Comparison of ENCODE assay signal across 9 cellular contexts in the genomic region with DNA sequence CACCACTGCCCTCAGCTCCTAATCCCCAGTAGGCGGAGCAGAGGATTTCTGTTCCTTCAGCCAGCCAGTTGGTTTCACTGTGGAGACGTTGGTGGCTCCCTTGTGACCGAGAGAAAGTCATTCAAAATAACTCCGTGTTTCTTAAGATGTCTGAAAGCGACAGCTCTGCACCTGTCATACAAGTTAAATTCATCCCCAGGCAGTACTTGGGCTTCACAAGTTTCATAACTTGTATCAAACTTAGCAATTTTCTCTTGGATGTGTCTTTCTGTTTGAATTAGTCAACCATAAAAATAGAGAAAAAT. TPM values are rescaled to one million over a fixed set of nuclear protein-coding genes. Genes with fewer than 3 reads are reported as not detected.
DNase-seq lines count a peak whose midpoint lies in the region; ATAC-seq and TF ChIP-seq lines count a peak whose summit lies in the region.
"Had no signal": no experiment of that assay in that cellular context is flagged by ENCODE, and none has a peak within 500 bp of the region (broad histone marks: within the 10 kb centered on the region; RNA-seq: fewer than 3 reads in every experiment).

No MANE protein-coding gene starts in this region.

- ATAC-seq in GM21576 (IDR thresholded peaks at IDR 0.05; ENCODE audit: unreplicated experiment) = peak; percentile 37

- H3K27ac ChIP-seq in Karpas-422 (ENCODE audit: low read length) (peak overlapping the region; percentile 2; the same call in 1 of the 2 replicates), fibroblast of lung (ENCODE audit: insufficient read depth, low read length) (no peak overlapping the region), spleen (peak overlapping the region in 5 of 8 donors; percentile 83 to 89 (median 86))

- peak overlapping the region; percentile 97 for H3K4me2 ChIP-seq in Karpas-422 (ENCODE audit: low read depth, low read length, poor library complexity, severe bottlenecking)
- H3K4me2 ChIP-seq in fibroblast of lung (ENCODE audit: extremely low read depth, insufficient read depth, low read length) = peak overlapping the region; percentile 72

- H3K27me3 ChIP-seq in Karpas-422 (ENCODE audit: low read length) = no peaks in the 10 kb centered on the region
- H3K27me3 ChIP-seq in fibroblast of lung (ENCODE audit: control insufficient read depth, insufficient read depth, low read length) = no peaks in the 10 kb centered on the region
- peaks cover 4 to 73% (median 31%) of the 10 kb centered on the region in 7 donors for H3K27me3 ChIP-seq in spleen (replicated peaks in 1 of 7)
- H3K27me3 ChIP-seq in MG63 = no peaks in the 10 kb centered on the region

- no peaks in the 10 kb centered on the region for H3K9me3 ChIP-seq in Karpas-422 (ENCODE audit: low read length)
- no peaks in the 10 kb centered on the region for H3K9me3 ChIP-seq in fibroblast of lung (ENCODE audit: control insufficient read depth, insufficient read depth, low read depth, low read length)
- no peaks in the 10 kb centered on the region for H3K9me3 ChIP-seq in spleen
- no peaks in the 10 kb centered on the region for H3K9me3 ChIP-seq in MG63

- 8 to 13% (median 10%) methylated on average over 5 of the region's 5 CpGs for WGBS in spleen, 5 donors

- peaks cover 39% of the 10 kb centered on the region for H3K36me3 Mint-ChIP-seq in Calu3 (ENCODE audit: insufficient read depth, unreplicated experiment)

- H3K9me3 Mint-ChIP-seq in Calu3 (ENCODE audit: low read depth, unreplicated experiment) = no peaks in the 10 kb centered on the region

- TSS peak; percentile 48 for BruUV-seq in Calu3 (replicated peaks; lab: Mats Ljungman, UMichigan)

- H3K27ac Mint-ChIP-seq in Calu3 (ENCODE audit: unreplicated experiment) = peak overlapping the region; percentile 53

- TF ChIP-seq POLR2A in spleen (IDR thresholded peaks at IDR 0.05) = no peak

- peak overlapping the region; percentile 82 for H3K4me3 ChIP-seq in Karpas-422 (ENCODE audit: low read length)
- H3K4me3 ChIP-seq in fibroblast of lung (replicated peaks in 1 of 4; ENCODE audit: control extremely low read depth in 1 of 4, insufficient read depth in 1 of 4, low read depth in 3 of 4, low read length in 4 of 4) = peak overlapping the region in 2 of 4 experiments; percentile 40 to 46
- H3K4me3 ChIP-seq in spleen = peak overlapping the region; percentile 65 to 90 (median 75)
- no peak overlapping the region for H3K4me3 ChIP-seq in MG63

- H3K27me3 Mint-ChIP-seq in Calu3 (ENCODE audit: unreplicated experiment) = no peaks in the 10 kb centered on the region

- H3K9ac ChIP-seq in Karpas-422 (ENCODE audit: low read length) = peak overlapping the region; percentile 68
- no peak overlapping the region for H3K9ac ChIP-seq in fibroblast of lung (ENCODE audit: insufficient read depth, low read length)

- CTCF ChIA-PET in Calu3 (lab: Charles Lee) = interaction anchor here (0.9 to 3.1 kb wide), 13 partner anchors 14 to 234 kb away, joined by 3 to 18 read pairs (median 5); a partner anchor contains a TSS

- H3K4me1 Mint-ChIP-seq in Calu3 (ENCODE audit: low read depth, unreplicated experiment) = peaks cover 10% of the 10 kb centered on the region

- no peak for TF ChIP-seq CTCF in Calu3 (IDR thresholded peaks at IDR 0.05; ENCODE audit: unreplicated experiment)
- peak; percentile 48 to 61 for TF ChIP-seq CTCF in fibroblast of lung (conservative IDR thresholded peaks at IDR 0.05 in 1 of 2, IDR thresholded peaks at IDR 0.05 in 1 of 2; ENCODE audit: low read depth in 1 of 2, low read length in 2 of 2)
- TF ChIP-seq CTCF in spleen (IDR thresholded peaks at IDR 0.05 in 8 of 11, conservative IDR thresholded peaks at IDR 0.05 in 3 of 11) = no peak

- DNase-seq in Calu3 (no peak), Karpas-422 (no peak), fibroblast of lung (ENCODE audit: low read depth in 2 of 2) (no peak), spleen (no peak), cerebellar nuclear complex (lab: John Stamatoyannopoulos, UW) (no peak), MG63 (no peak), DMS79 (lab: John Stamatoyannopoulos, UW) (no peak)

- H3K9me2 ChIP-seq in Karpas-422 (replicated peaks; ENCODE audit: insufficient read depth, low read length) = no peaks in the 10 kb centered on the region

- peaks cover 73% of the 10 kb centered on the region for H3K79me2 ChIP-seq in Karpas-422 (ENCODE audit: low read length)
- H3K79me2 ChIP-seq in fibroblast of lung (ENCODE audit: control insufficient read depth, insufficient read depth, low read length) = peaks cover 26% of the 10 kb centered on the region

- H3K36me3 ChIP-seq in Karpas-422 (ENCODE audit: insufficient read depth, low read length) = peaks cover 10% of the 10 kb centered on the region
- no peaks in the 10 kb centered on the region for H3K36me3 ChIP-seq in fibroblast of lung (ENCODE audit: control insufficient read depth, insufficient read depth, low read length)
- H3K36me3 ChIP-seq in spleen = peaks cover 0 to 11% (median 0%) of the 10 kb centered on the region in 6 donors
- H3K36me3 ChIP-seq in MG63 = no peaks in the 10 kb centered on the region

- H3K4me3 Mint-ChIP-seq in Calu3 (ENCODE audit: low read depth, unreplicated experiment) = peak overlapping the region; percentile 96

- H2AFZ ChIP-seq in Karpas-422 (ENCODE audit: low read length) (peak overlapping the region; percentile 22; the same call in 1 of the 2 replicates), fibroblast of lung (ENCODE audit: low read length) (no peak overlapping the region)

- H3K4me1 ChIP-seq in Karpas-422 (ENCODE audit: low read length) = peaks cover 21% of the 10 kb centered on the region
- peaks cover 5% of the 10 kb centered on the region for H3K4me1 ChIP-seq in fibroblast of lung (ENCODE audit: control insufficient read depth, extremely low read depth, insufficient read depth, low read length)
- peaks cover 8 to 52% (median 29%) of the 10 kb centered on the region in 6 donors for H3K4me1 ChIP-seq in spleen

- H4K20me1 ChIP-seq in Karpas-422 (ENCODE audit: insufficient read depth, low read depth, low read length) (no peaks in the 10 kb centered on the region), fibroblast of lung (ENCODE audit: control insufficient read depth, extremely low read depth, insufficient read depth, low read length) (no peaks in the 10 kb centered on the region)

- intact Hi-C loops in Calu3 (cut with micrococcal nuclease; ENCODE audit: unreplicated experiment) = loop anchor here (5.0 kb wide), 1 partner anchor 233 kb away; no protein-coding TSS in a partner anchor
- intact Hi-C loops in spleen (cut with DNase I; ENCODE audit: low total_unique reads) = no loop called here

RNA-seq across cellular contexts. Expression of a gene that starts 0.4 kb away (rescaled TPM):
- 30.4 and 35.2 TPM in 2 replicates for total RNA-seq in Calu3 (2022)
- total RNA-seq in Karpas-422 (2014; rRNA removed; shearing (Covaris generic); ENCODE audit: low replicate concordance) = 2.0 and 4.3 TPM in 2 replicates
- 29.0 and 44.9 TPM in 2 replicates for total RNA-seq in fibroblast of lung
- 13.8 and 22.6 TPM in 2 replicates for polyA plus RNA-seq in fibroblast of lung
- polyA plus RNA-seq in fibroblast of lung (2012) = 10.8 and 18.3 TPM in 2 replicates
- polyA minus RNA-seq in fibroblast of lung (ENCODE audit: low replicate concordance) = 6.2 and 14.0 TPM in 2 replicates
- 10 to 100 TPM in 5 of 7 donors, 1 to 10 TPM in 2; 6.9 to 25.7 (median 12.7) TPM for total RNA-seq in spleen
- polyA plus RNA-seq in spleen = 1 to 10 TPM; 1.5 to 4.4 (median 1.6) TPM
- total RNA-seq in MG63 (2014; rRNA removed; shearing (Covaris generic); ENCODE audit: low replicate concordance) = not detected in 2 replicates
- total RNA-seq: NCI-H460 had no signal

RNA-seq across cellular contexts. Expression of a gene that starts 14.9 kb away (rescaled TPM):
- total RNA-seq in Calu3 (2022) (8.9 and 10.5 TPM in 2 replicates), fibroblast of lung (3.9 and 7.6 TPM in 2 replicates), spleen (1 to 10 TPM; 2.1 to 6.6 (median 3.1) TPM)
- 14.5 and 35.3 TPM in 2 replicates for total RNA-seq in Karpas-422 (2014; rRNA removed; shearing (Covaris generic); ENCODE audit: low replicate concordance)
- polyA plus RNA-seq in fibroblast of lung (1.1 and 1.7 TPM in 2 replicates), spleen (1 to 10 TPM in 2 of 3 donors, under 1 TPM in 1; 0.90 to 1.9 (median 1.0) TPM)
- 1.0 and 1.1 TPM in 2 replicates for polyA plus RNA-seq in fibroblast of lung (2012)
- not detected in 2 replicates for polyA minus RNA-seq in fibroblast of lung (ENCODE audit: low replicate concordance)
- not detected in 2 replicates for total RNA-seq in MG63 (2014; rRNA removed; shearing (Covaris generic); ENCODE audit: low replicate concordance)
- total RNA-seq: NCI-H460 had no signal

RNA-seq across cellular contexts. Expression of a gene that starts 15.3 kb away (rescaled TPM):
- total RNA-seq in Calu3 (2022) (257 and 284 TPM in 2 replicates), fibroblast of lung (10.8 and 19.2 TPM in 2 replicates), spleen (10 to 100 TPM in 2 of 7 donors, 1 to 10 TPM in 5; 2.3 to 19.7 (median 7.5) TPM)
- 88.7 and 254 TPM in 2 replicates for total RNA-seq in Karpas-422 (2014; rRNA removed; shearing (Covaris generic); ENCODE audit: low replicate concordance)
- polyA plus RNA-seq in fibroblast of lung (23.5 and 25.3 TPM in 2 replicates), spleen (10 to 100 TPM in 1 of 3 donors, 1 to 10 TPM in 2; 4.0 to 10.2 (median 4.6) TPM)
- 39.9 and 45.5 TPM in 2 replicates for polyA plus RNA-seq in fibroblast of lung (2012)
- 4.9 and 13.2 TPM in 2 replicates for polyA minus RNA-seq in fibroblast of lung (ENCODE audit: low replicate concordance)
- total RNA-seq in MG63 (2014; rRNA removed; shearing (Covaris generic); ENCODE audit: low replicate concordance) = not detected in 2 replicates
- total RNA-seq: NCI-H460 had no signal

Comparison
In these comparisons a context has a peak if more than half of its experiments do, and no peak if none do; other contexts are left out.
1. CTCF ChIP-seq: peak in fibroblast of lung (2 of 2); none in Calu3 (single experiment) and spleen (0 of 11).